Comparison of ENCODE assay signal across 14 cellular contexts in genomic region chr2:162242586-162243304, GRCh38. TPM values are rescaled to one million over a fixed set of nuclear protein-coding genes. Genes with fewer than 3 reads are reported as not detected.
DNase-seq lines count a peak whose midpoint lies in the region; ATAC-seq and TF ChIP-seq lines count a peak whose summit lies in the region.
"Had no signal": no experiment of that assay in that cellular context is flagged by ENCODE, and none has a peak within 500 bp of the region (broad histone marks: within the 10 kb centered on the region; RNA-seq: fewer than 3 reads in every experiment).

No MANE protein-coding gene starts in this region.

- peaks cover 4% of the 10 kb centered on the region for H3K9me3 Mint-ChIP-seq in nephron
- H3K9me3 Mint-ChIP-seq: activated T-cell treated with anti-CD3 and anti-CD28 coated beads, Interleukin-2, amount 50 U/mL, for 4 hours; naive thymus-derived CD4-positive, alpha-beta T cell had no signal

- H3K9me3 ChIP-seq in left ventricle myocardium inferior (replicated peaks) (no peaks in the 10 kb centered on the region), colonic mucosa (no peaks in the 10 kb centered on the region)

- H3K4me3 ChIP-seq in left ventricle myocardium inferior (peak overlapping the region; percentile 48), colonic mucosa (no peak overlapping the region)

- peaks cover 44% of the 10 kb centered on the region for H3K4me1 Mint-ChIP-seq in nephron

- H3K27ac Mint-ChIP-seq in nephron, result peak overlapping the region; percentile 94 to 97 (median 95)
- H3K27ac Mint-ChIP-seq: naive thymus-derived CD4-positive, alpha-beta T cell had no signal

- no peaks in the 10 kb centered on the region for H3K27me3 Mint-ChIP-seq in nephron (ENCODE audit: low read depth)

- peak overlapping the region; percentile 85 to 90 (median 86) for H3K4me3 Mint-ChIP-seq in nephron
- H3K4me3 Mint-ChIP-seq: activated T-cell treated with anti-CD3 and anti-CD28 coated beads, Interleukin-2, amount 50 U/mL, for 4 hours; naive thymus-derived CD4-positive, alpha-beta T cell had no signal

- H3K9ac ChIP-seq in colonic mucosa (ENCODE audit: low read depth in 2 of 2, low read length in 2 of 2), result no peak overlapping the region

- TF ChIP-seq CTCF in left ventricle myocardium inferior (IDR thresholded peaks at IDR 0.05; ENCODE audit: borderline replicate concordance), result no peak
- no peak for TF ChIP-seq CTCF in colonic mucosa (IDR thresholded peaks at IDR 0.05)
- no peak for TF ChIP-seq CTCF in nephron (IDR thresholded peaks at IDR 0.05; ENCODE audit: unreplicated experiment in 3 of 3)

- no peak for ATAC-seq in left cardiac atrium
- ATAC-seq in GM21723 (IDR thresholded peaks at IDR 0.05; ENCODE audit: unreplicated experiment), result no peak
- ATAC-seq: activated T-cell treated with anti-CD3 and anti-CD28 coated beads, Interleukin-2, amount 50 U/mL, for 4 hours; naive thymus-derived CD4-positive, alpha-beta T cell had no signal

- no peaks in the 10 kb centered on the region for H3K36me3 ChIP-seq in left ventricle myocardium inferior
- H3K36me3 ChIP-seq in colonic mucosa, result no peaks in the 10 kb centered on the region

- H3K4me1 ChIP-seq in left ventricle myocardium inferior, result peaks cover 27% of the 10 kb centered on the region
- H3K4me1 ChIP-seq in colonic mucosa, result no peaks in the 10 kb centered on the region

- H3K27me3 ChIP-seq in left ventricle myocardium inferior (ENCODE audit: low read depth) (no peaks in the 10 kb centered on the region), colonic mucosa (no peaks in the 10 kb centered on the region)

- H3K27ac ChIP-seq in left ventricle myocardium inferior (replicated peaks) (peak overlapping the region; percentile 67), colonic mucosa (peak overlapping the region; percentile 41)
- H3K27ac ChIP-seq: HL-60 had no signal

- intact Hi-C loops in left ventricle myocardium inferior (cut with micrococcal nuclease) (no loop called here), left cardiac atrium (cut with DNase I) (no loop called here), colonic mucosa (cut with DNase I) (no loop called here)

- no peak for DNase-seq in left ventricle myocardium inferior
- no peak for DNase-seq in left cardiac atrium
- DNase-seq in colonic mucosa, result no peak
- no peak for DNase-seq in effector CD8-positive, alpha-beta T cell (lab: John Stamatoyannopoulos, UW)
- DNase-seq in SIG-M5 (lab: John Stamatoyannopoulos, UW), result no peak
- DNase-seq in SKM-1 (lab: John Stamatoyannopoulos, UW; ENCODE audit: unreplicated experiment), result no peak
- DNase-seq: activated T-cell treated with anti-CD3 and anti-CD28 coated beads, Interleukin-2, amount 50 U/mL, for 4 hours; erythroblast; naive thymus-derived CD4-positive, alpha-beta T cell; T-helper 2 cell had no signal

- peaks cover 25% of the 10 kb centered on the region for H3K36me3 Mint-ChIP-seq in nephron (ENCODE audit: low read depth)
- H3K36me3 Mint-ChIP-seq: naive thymus-derived CD4-positive, alpha-beta T cell had no signal

RNA-seq across cellular contexts. Expression of gene FAP, which starts 0.5 kb away (rescaled TPM):
- total RNA-seq in left ventricle myocardium inferior (0.71 TPM), left cardiac atrium (1 to 10 TPM; 1.4 to 3.4 TPM), colonic mucosa (1 to 10 TPM; 1.1 to 1.8 TPM)
- total RNA-seq: activated T-cell treated with anti-CD3 and anti-CD28 coated beads, Interleukin-2, amount 50 U/mL, for 4 hours; naive thymus-derived CD4-positive, alpha-beta T cell; NCI-H460 had no signal
